ENCODE assay signal across 8 cellular contexts in genomic region chr15:31266712-31267111, GRCh38. TPM values are rescaled to one million over a fixed set of nuclear protein-coding genes. Genes with fewer than 3 reads are reported as not detected.
DNase-seq lines count a peak whose midpoint lies in the region; ATAC-seq and TF ChIP-seq lines count a peak whose summit lies in the region.

No MANE protein-coding gene starts in this region.

- peak overlapping the region; percentile 93 for H3K27ac ChIP-seq in HL-60 (replicated peaks)
- H3K27ac ChIP-seq in layer of hippocampus (ENCODE audit: low read depth, low read length): peak overlapping the region; percentile 72
- H3K27ac ChIP-seq in body of pancreas: peak overlapping the region in 1 of 4 donors; percentile 48

- TF ChIP-seq CTCF in CD14-positive monocyte (IDR thresholded peaks at IDR 0.05): no peak
- no peak for TF ChIP-seq CTCF in GM20000 (IDR thresholded peaks at IDR 0.05; ENCODE audit: extremely low read depth, missing control alignments)
- no peak for TF ChIP-seq CTCF in HL-60 (IDR thresholded peaks at IDR 0.05; ENCODE audit: insufficient read depth, low read length)
- no peak for TF ChIP-seq CTCF in body of pancreas (IDR thresholded peaks at IDR 0.05)
- TF ChIP-seq CTCF in GM10266 (IDR thresholded peaks at IDR 0.05; ENCODE audit: control insufficient read depth, insufficient read depth, low read depth, missing control alignments): no peak

- peaks cover 0 to 5% (median 1%) of the 10 kb centered on the region in 7 donors for H3K9me3 Mint-ChIP-seq in CD14-positive monocyte

- no peaks in the 10 kb centered on the region for H3K36me3 ChIP-seq in body of pancreas (replicated peaks in 1 of 2; ENCODE audit: insufficient read depth in 1 of 2, low read depth in 2 of 2)

- H3K4me1 ChIP-seq in body of pancreas: peaks cover 31% of the 10 kb centered on the region

- peaks cover 99% of the 10 kb centered on the region for H3K4me1 Mint-ChIP-seq in CD14-positive monocyte

- peaks cover 0 to 4% of the 10 kb centered on the region in 2 donors for H3K36me3 Mint-ChIP-seq in CD14-positive monocyte

- ATAC-seq in body of pancreas: no peak

- intact Hi-C loops in CD14-positive monocyte (cut with micrococcal nuclease) (loop anchor here in 1 of 2 donors (5.0 kb wide), 1 partner anchor 176 kb away; no protein-coding TSS in a partner anchor), body of pancreas (cut with DNase I) (no loop called here)

- H3K4me3 ChIP-seq in HL-60 (replicated peaks; ENCODE audit: insufficient read depth, low read length): no peak overlapping the region
- no peak overlapping the region for H3K4me3 ChIP-seq in body of pancreas

- peak overlapping the region; percentile 99 to 100 (median 100) for H3K27ac Mint-ChIP-seq in CD14-positive monocyte

- no peaks in the 10 kb centered on the region for H3K27me3 Mint-ChIP-seq in CD14-positive monocyte (ENCODE audit: low read depth in 3 of 3)

- no peaks in the 10 kb centered on the region for H3K9me3 ChIP-seq in body of pancreas

- DNase-seq in CD14-positive monocyte (ENCODE audit: low spot score): peak; percentile 41
- DNase-seq in GM20000 (ENCODE audit: low spot score): peak; percentile 44
- DNase-seq in HL-60 (ENCODE audit: low read depth in 1 of 2, low spot score in 1 of 2): peak; percentile 62 to 82
- no peak for DNase-seq in body of pancreas
- no peak for DNase-seq in GM10266 (ENCODE audit: extremely low spot score)
- DNase-seq in Kasumi-1 (lab: John Stamatoyannopoulos, UW): no peak
- DNase-seq in NCI-H748 treated with DMSO at 0.1 percent for 48 hours (lab: John Stamatoyannopoulos, UW): no peak

- 81 to 85% methylated on average over 4 to 11 of the region's 13 CpGs for WGBS in body of pancreas, 2 donors

- no peak for TF ChIP-seq POLR2A in body of pancreas (IDR thresholded peaks at IDR 0.05)

- peak overlapping the region; percentile 55 to 64 for H3K4me3 Mint-ChIP-seq in CD14-positive monocyte

- H3K27me3 ChIP-seq in HL-60 (ENCODE audit: insufficient read depth, poor library complexity, severe bottlenecking) (no peaks in the 10 kb centered on the region), layer of hippocampus (ENCODE audit: control insufficient read depth, insufficient read depth, low read length) (no peaks in the 10 kb centered on the region), body of pancreas (no peaks in the 10 kb centered on the region)

RNA-seq across cellular contexts. Expression of gene KLF13, which starts 59.9 kb away (rescaled TPM):
- polyA plus RNA-seq in CD14-positive monocyte: 10 to 100 TPM; 22.5 to 28.0 TPM
- 10 to 100 TPM; 25.7 to 38.4 TPM for total RNA-seq in body of pancreas

Comparison
In these comparisons a context has a peak if more than half of its experiments do, and no peak if none do; other contexts are left out.
1. DNase-seq: peak in CD14-positive monocyte (single experiment), GM20000 (single experiment) and HL-60 (2 of 2); none in body of pancreas (0 of 4), GM10266 (single experiment), Kasumi-1 (0 of 2) and NCI-H748 treated with DMSO at 0.1 percent for 48 hours (single experiment).